Comparison of ENCODE assay signal across 24 cellular contexts in genomic region chr11:81585534-81585933, GRCh38.
"Had no signal": no experiment of that assay in that cellular context is flagged by ENCODE, and none has a peak within 500 bp of the region (broad histone marks: within the 10 kb centered on the region; RNA-seq: fewer than 3 reads in every experiment).

No MANE protein-coding gene starts in this region.

- H3K36me3 Mint-ChIP-seq: mesothelial cell of epicardium, naive B cell had no signal

- H3K4me3 Mint-ChIP-seq: dendritic cell treated with granulocyte-macrophage colony-stimulating factor and Interleukin-4, amounts not matched to agents 40 ng/mL and 50 ng/mL, for 4 days; effector memory CD8-positive, alpha-beta T cell; endodermal cell; mesothelial cell of epicardium; naive B cell had no signal

- H3K27ac Mint-ChIP-seq: dendritic cell treated with granulocyte-macrophage colony-stimulating factor and Interleukin-4, amounts not matched to agents 40 ng/mL and 50 ng/mL, for 4 days; effector memory CD8-positive, alpha-beta T cell; endodermal cell; mesothelial cell of epicardium; naive B cell had no signal

- H3K4me1 Mint-ChIP-seq: endodermal cell, naive B cell had no signal

- H3K27me3 Mint-ChIP-seq: dendritic cell treated with granulocyte-macrophage colony-stimulating factor and Interleukin-4, amounts not matched to agents 40 ng/mL and 50 ng/mL, for 4 days; effector memory CD8-positive, alpha-beta T cell; naive B cell had no signal

- DNase-seq: colonic mucosa; cortex of kidney; effector CD8-positive, alpha-beta T cell; effector memory CD8-positive, alpha-beta T cell; endodermal cell; erythroblast; esophagus squamous epithelium; foreskin fibroblast; foreskin melanocyte; gastrocnemius medialis; glutamatergic neuron; head of caudate nucleus; heart right ventricle; hippocampal formation; left cardiac atrium; left lung; left ventricle myocardium superior; lower lobe of right lung; mesenchymal stem cell; mucosa of descending colon; naive B cell had no signal

- ATAC-seq: effector memory CD8-positive, alpha-beta T cell; esophagus mucosa; gastrocnemius medialis; heart right ventricle; left cardiac atrium; left lung; left ventricle myocardium superior; lower lobe of right lung; mucosa of descending colon had no signal

- H3K9me3 Mint-ChIP-seq: dendritic cell treated with granulocyte-macrophage colony-stimulating factor and Interleukin-4, amounts not matched to agents 40 ng/mL and 50 ng/mL, for 4 days; effector memory CD8-positive, alpha-beta T cell; endodermal cell; mesothelial cell of epicardium had no signal
